In genomic region chr9:92669890-92670708, GRCh38 we compare ENCODE assay signal across 1 cellular context.
TF ChIP-seq lines count a peak whose summit lies in the region.

A gene with protein sequence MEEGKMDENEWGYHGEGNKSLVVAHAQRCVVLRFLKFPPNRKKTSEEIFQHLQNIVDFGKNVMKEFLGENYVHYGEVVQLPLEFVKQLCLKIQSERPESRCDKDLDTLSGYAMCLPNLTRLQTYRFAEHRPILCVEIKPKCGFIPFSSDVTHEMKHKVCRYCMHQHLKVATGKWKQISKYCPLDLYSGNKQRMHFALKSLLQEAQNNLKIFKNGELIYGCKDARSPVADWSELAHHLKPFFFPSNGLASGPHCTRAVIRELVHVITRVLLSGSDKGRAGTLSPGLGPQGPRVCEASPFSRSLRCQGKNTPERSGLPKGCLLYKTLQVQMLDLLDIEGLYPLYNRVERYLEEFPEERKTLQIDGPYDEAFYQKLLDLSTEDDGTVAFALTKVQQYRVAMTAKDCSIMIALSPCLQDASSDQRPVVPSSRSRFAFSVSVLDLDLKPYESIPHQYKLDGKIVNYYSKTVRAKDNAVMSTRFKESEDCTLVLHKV (minus strand): TSS chr9:92670131. CDS start chr9:92669988, 143 bp downstream.

TF ChIP-seq in HepG2, 621 proteins besides CTCF, POLR2A, EP300 and RAD21 (continued from another document and continues in another):
- TF ChIP-seq ZUFSP (CRISPR knock-in tag; IDR thresholded peaks at IDR 0.05; ENCODE audit: borderline replicate concordance) (no peak), ZNF773 (CRISPR knock-in tag; IDR thresholded peaks at IDR 0.05; ENCODE audit: borderline replicate concordance) (no peak), TERF1 (CRISPR knock-in tag; IDR thresholded peaks at IDR 0.05) (no peak), ZNF333 (CRISPR knock-in tag; IDR thresholded peaks at IDR 0.05; ENCODE audit: borderline replicate concordance) (0 out of 2 replicates have a peak, but pooled peaks have one; percentile 42), MIER3 (CRISPR knock-in tag; IDR thresholded peaks at IDR 0.05; ENCODE audit: borderline replicate concordance) (peak; percentile 38; the same call in 1 of the 2 replicates), EHMT2 (IDR thresholded peaks at IDR 0.05; ENCODE audit: borderline replicate concordance, low read depth, low read length) (no peak), ZFP36L1 (CRISPR knock-in tag; IDR thresholded peaks at IDR 0.05) (no peak), JUND (CRISPR knock-in tag; IDR thresholded peaks at IDR 0.05) (no peak), ZBTB49 (CRISPR knock-in tag; IDR thresholded peaks at IDR 0.05; ENCODE audit: borderline replicate concordance) (no peak), ARID4A (CRISPR knock-in tag; IDR thresholded peaks at IDR 0.05; ENCODE audit: borderline replicate concordance) (peak; percentile 95), ZNF234 (CRISPR knock-in tag; conservative IDR thresholded peaks at IDR 0.05) (no peak), FOXC1 (CRISPR knock-in tag; IDR thresholded peaks at IDR 0.05; ENCODE audit: borderline replicate concordance) (no peak), ZFP1 (CRISPR knock-in tag; IDR thresholded peaks at IDR 0.05) (peak; percentile 73), BHLHE40 (IDR thresholded peaks at IDR 0.05; ENCODE audit: low read length) (no peak), ZHX2 (IDR thresholded peaks at IDR 0.05; ENCODE audit: low read depth) (peak; percentile 99), ZHX2 (CRISPR knock-in tag; IDR thresholded peaks at IDR 0.05; ENCODE audit: borderline replicate concordance) (no peak), ZNF10 (CRISPR knock-in tag; IDR thresholded peaks at IDR 0.05; ENCODE audit: borderline replicate concordance, low read depth) (no peak), POGZ (CRISPR knock-in tag; IDR thresholded peaks at IDR 0.05) (peak; percentile 82), RARG (CRISPR knock-in tag; IDR thresholded peaks at IDR 0.05; ENCODE audit: low read depth) (no peak), PBX2 (CRISPR knock-in tag; IDR thresholded peaks at IDR 0.05) (0 out of 2 replicates have a peak, but pooled peaks have one; percentile 12), ZNF432 (CRISPR knock-in tag; IDR thresholded peaks at IDR 0.05; ENCODE audit: borderline replicate concordance) (no peak), MZF1 (CRISPR knock-in tag; IDR thresholded peaks at IDR 0.05; ENCODE audit: borderline replicate concordance) (no peak), WIZ (CRISPR knock-in tag; IDR thresholded peaks at IDR 0.05) (no peak), ZNF562 (CRISPR knock-in tag; IDR thresholded peaks at IDR 0.05; ENCODE audit: borderline replicate concordance) (no peak), FOXJ3 (CRISPR knock-in tag; IDR thresholded peaks at IDR 0.05; ENCODE audit: borderline replicate concordance) (peak; percentile 58; the same call in 1 of the 2 replicates), SOX13 (IDR thresholded peaks at IDR 0.05) (no peak), SOX13 (CRISPR knock-in tag; conservative IDR thresholded peaks at IDR 0.05 in 1 of 2, IDR thresholded peaks at IDR 0.05 in 1 of 2) (peak in 1 of 2 experiments; percentile 32; a peak in 1 of 4 replicates), ZNF572 (CRISPR knock-in tag; IDR thresholded peaks at IDR 0.05) (0 out of 2 replicates have a peak, but pooled peaks have one; percentile 36), SP1 (IDR thresholded peaks at IDR 0.05) (no peak), SP1 (CRISPR knock-in tag; IDR thresholded peaks at IDR 0.05) (peak; percentile 86), SOX6 (IDR thresholded peaks at IDR 0.05) (no peak), SOX6 (CRISPR knock-in tag; IDR thresholded peaks at IDR 0.05) (peak; percentile 47), ATF1 (CRISPR knock-in tag; IDR thresholded peaks at IDR 0.05) (peak; percentile 86), ZBTB20 (CRISPR knock-in tag; IDR thresholded peaks at IDR 0.05; ENCODE audit: borderline replicate concordance, low read depth) (no peak; the same call in 1 of the 2 replicates), KLF15 (CRISPR knock-in tag; IDR thresholded peaks at IDR 0.05; ENCODE audit: borderline replicate concordance) (no peak), ZNF558 (CRISPR knock-in tag; IDR thresholded peaks at IDR 0.05; ENCODE audit: borderline replicate concordance) (0 out of 2 replicates have a peak, but pooled peaks have one; percentile 58), MXD4 (CRISPR knock-in tag; IDR thresholded peaks at IDR 0.05) (0 out of 2 replicates have a peak, but pooled peaks have one; percentile 58), ZNF430 (CRISPR knock-in tag; IDR thresholded peaks at IDR 0.05) (no peak), ZFYVE20 (CRISPR knock-in tag; IDR thresholded peaks at IDR 0.05; ENCODE audit: borderline replicate concordance, low read depth) (0 out of 2 replicates have a peak, but pooled peaks have one; percentile 38), ZFP36 (IDR thresholded peaks at IDR 0.05; ENCODE audit: borderline replicate concordance, low read depth, low read length, partially characterized antibody) (no peak), ZNF224 (CRISPR knock-in tag; IDR thresholded peaks at IDR 0.05) (0 out of 2 replicates have a peak, but pooled peaks have one; percentile 68)
- TF ChIP-seq, protein P1, sequence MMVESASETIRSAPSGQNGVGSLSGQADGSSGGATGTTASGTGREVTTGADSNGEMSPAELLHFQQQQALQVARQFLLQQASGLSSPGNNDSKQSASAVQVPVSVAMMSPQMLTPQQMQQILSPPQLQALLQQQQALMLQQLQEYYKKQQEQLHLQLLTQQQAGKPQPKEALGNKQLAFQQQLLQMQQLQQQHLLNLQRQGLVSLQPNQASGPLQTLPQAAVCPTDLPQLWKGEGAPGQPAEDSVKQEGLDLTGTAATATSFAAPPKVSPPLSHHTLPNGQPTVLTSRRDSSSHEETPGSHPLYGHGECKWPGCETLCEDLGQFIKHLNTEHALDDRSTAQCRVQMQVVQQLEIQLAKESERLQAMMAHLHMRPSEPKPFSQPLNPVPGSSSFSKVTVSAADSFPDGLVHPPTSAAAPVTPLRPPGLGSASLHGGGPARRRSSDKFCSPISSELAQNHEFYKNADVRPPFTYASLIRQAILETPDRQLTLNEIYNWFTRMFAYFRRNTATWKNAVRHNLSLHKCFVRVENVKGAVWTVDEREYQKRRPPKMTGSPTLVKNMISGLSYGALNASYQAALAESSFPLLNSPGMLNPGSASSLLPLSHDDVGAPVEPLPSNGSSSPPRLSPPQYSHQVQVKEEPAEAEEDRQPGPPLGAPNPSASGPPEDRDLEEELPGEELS (CRISPR knock-in tag; IDR thresholded peaks at IDR 0.05), result no peak
